Comparison of ENCODE assay signal across 8 cellular contexts in the genomic region with DNA sequence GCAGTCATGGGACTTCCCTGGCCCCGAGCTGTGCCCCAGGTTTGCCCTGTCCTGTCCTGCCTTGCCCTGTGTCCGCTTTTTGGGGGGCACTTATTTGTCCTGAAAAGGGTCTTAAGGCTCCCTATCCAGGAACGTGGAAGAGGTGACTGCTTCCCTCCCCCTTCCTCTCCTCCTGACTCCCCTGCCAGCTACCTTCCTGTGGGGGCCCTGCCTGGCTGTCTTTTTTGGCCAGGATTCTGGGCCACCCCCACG. TPM values are rescaled to one million over a fixed set of nuclear protein-coding genes. Genes with fewer than 3 reads are reported as not detected.
A peak's percentile ranks its signal among the peaks of the same experiment; 100 is the strongest.
DNase-seq lines count a peak whose midpoint lies in the region; ATAC-seq and TF ChIP-seq lines count a peak whose summit lies in the region.

No MANE protein-coding gene starts in this region.

- POLR2A ChIA-PET in A673 (lab: Charles Lee; ENCODE audit: low non-redundant PET), result interaction anchor here (0.6 kb wide), 2 partner anchors 182 to 438 kb away, joined by 5 to 7 read pairs; no protein-coding TSS in a partner anchor

- H3K27me3 Mint-ChIP-seq in mesothelial cell of epicardium (ENCODE audit: low read depth), result peaks cover 5% of the 10 kb centered on the region

- ATAC-seq in mucosa of descending colon (no peak), GM21515 (IDR thresholded peaks at IDR 0.05; ENCODE audit: unreplicated experiment) (no peak)

- no peaks in the 10 kb centered on the region for H3K9me3 Mint-ChIP-seq in mesothelial cell of epicardium

- TF ChIP-seq POLR2A in breast epithelium (IDR thresholded peaks at IDR 0.05), result no peak

- BruUV-seq in A673 (replicated peaks; lab: Mats Ljungman, UMichigan), result no TSS peak

- TF ChIP-seq CTCF in A673 (conservative IDR thresholded peaks at IDR 0.05; ENCODE audit: low read depth, low read length) (no peak), breast epithelium (IDR thresholded peaks at IDR 0.05) (no peak), mesothelial cell of epicardium (IDR thresholded peaks at IDR 0.05; ENCODE audit: unreplicated experiment) (no peak), mucosa of descending colon (IDR thresholded peaks at IDR 0.05) (no peak)

- peak overlapping the region; percentile 99 for H3K27ac ChIP-seq in A673 (ENCODE audit: low read depth, low read length, poor library complexity, severe bottlenecking)
- H3K27ac ChIP-seq in breast epithelium, result peak overlapping the region; percentile 100

- peak overlapping the region; percentile 64 for H3K4me3 ChIP-seq in A673 (ENCODE audit: low read depth, low read length, poor library complexity, severe bottlenecking)
- H3K4me3 ChIP-seq in breast epithelium, result peak overlapping the region; percentile 39 to 65 (median 55)
- no peak overlapping the region for H3K4me3 ChIP-seq in mucosa of descending colon

- H3K4me1 ChIP-seq in A673 (ENCODE audit: insufficient read depth, low read length, poor library complexity, severe bottlenecking), result peaks cover 17% of the 10 kb centered on the region
- H3K4me1 ChIP-seq in breast epithelium, result peaks cover 0 to 19% of the 10 kb centered on the region in 2 donors
- H3K4me1 ChIP-seq in mucosa of descending colon (ENCODE audit: low read depth), result peaks cover 37% of the 10 kb centered on the region

- CTCF ChIA-PET in A673 (lab: Charles Lee), result no interaction called here

- H3K4me3 Mint-ChIP-seq in mesothelial cell of epicardium, result peak overlapping the region; percentile 82

- no peak for TF ChIP-seq RAD21 in Ishikawa (IDR thresholded peaks at IDR 0.05; ENCODE audit: low read depth)

- H3K4me1 Mint-ChIP-seq in mesothelial cell of epicardium, result peaks cover 39% of the 10 kb centered on the region

- intact Hi-C loops in A673 (cut with micrococcal nuclease; ENCODE audit: unreplicated experiment) (no loop called here), breast epithelium (cut with DNase I; ENCODE audit: low total_unique reads) (loop anchor here (5.0 kb wide), 1 partner anchor 61 kb away; no protein-coding TSS in a partner anchor), mucosa of descending colon (cut with DNase I, micrococcal nuclease) (loop anchor here in 1 of 2 donors (5.0 kb wide), 1 partner anchor 56 kb away; no protein-coding TSS in a partner anchor)

- H3K9me3 ChIP-seq in A673 (ENCODE audit: low read depth, low read length, poor library complexity, severe bottlenecking), result no peaks in the 10 kb centered on the region
- H3K9me3 ChIP-seq in breast epithelium, result no peaks in the 10 kb centered on the region
- H3K9me3 ChIP-seq in mucosa of descending colon, result no peaks in the 10 kb centered on the region

- H3K27me3 ChIP-seq in A673 (replicated peaks; ENCODE audit: insufficient read depth, low read depth, low read length, poor library complexity) (no peaks in the 10 kb centered on the region), breast epithelium (no peaks in the 10 kb centered on the region)

- no peaks in the 10 kb centered on the region for H3K36me3 Mint-ChIP-seq in mesothelial cell of epicardium

- H3K27ac Mint-ChIP-seq in mesothelial cell of epicardium, result peak overlapping the region; percentile 98

- TF ChIP-seq EP300 in Ishikawa (IDR thresholded peaks at IDR 0.05; ENCODE audit: borderline replicate concordance), result no peak

- DNase-seq in A673 (ENCODE audit: low spot score) (no peak), breast epithelium (ENCODE audit: low spot score in 2 of 2) (no peak), mesothelial cell of epicardium (ENCODE audit: low spot score in 2 of 2, unreplicated experiment in 2 of 2) (no peak), mucosa of descending colon (no peak), HK-2 (ENCODE audit: unreplicated experiment) (no peak), NCI-H187 treated with DMSO at 0.1 percent for 48 hours (lab: John Stamatoyannopoulos, UW) (no peak)

- H3K36me3 ChIP-seq in A673 (ENCODE audit: insufficient read depth, low read length, poor library complexity, severe bottlenecking) (no peaks in the 10 kb centered on the region), breast epithelium (no peaks in the 10 kb centered on the region), mucosa of descending colon (ENCODE audit: low read depth) (peaks cover 3% of the 10 kb centered on the region)

TF ChIP-seq in Ishikawa, 13 proteins besides CTCF, POLR2A, EP300 and RAD21:
- TF ChIP-seq FOXM1 (IDR thresholded peaks at IDR 0.05; ENCODE audit: borderline replicate concordance, low read depth), result no peak
- TF ChIP-seq, protein P1, sequence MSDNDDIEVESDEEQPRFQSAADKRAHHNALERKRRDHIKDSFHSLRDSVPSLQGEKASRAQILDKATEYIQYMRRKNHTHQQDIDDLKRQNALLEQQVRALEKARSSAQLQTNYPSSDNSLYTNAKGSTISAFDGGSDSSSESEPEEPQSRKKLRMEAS (IDR thresholded peaks at IDR 0.05), result 0 out of 2 replicates have a peak, but pooled peaks have one; percentile 5
- TF ChIP-seq, protein P2, sequence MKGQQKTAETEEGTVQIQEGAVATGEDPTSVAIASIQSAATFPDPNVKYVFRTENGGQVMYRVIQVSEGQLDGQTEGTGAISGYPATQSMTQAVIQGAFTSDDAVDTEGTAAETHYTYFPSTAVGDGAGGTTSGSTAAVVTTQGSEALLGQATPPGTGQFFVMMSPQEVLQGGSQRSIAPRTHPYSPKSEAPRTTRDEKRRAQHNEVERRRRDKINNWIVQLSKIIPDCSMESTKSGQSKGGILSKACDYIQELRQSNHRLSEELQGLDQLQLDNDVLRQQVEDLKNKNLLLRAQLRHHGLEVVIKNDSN (IDR thresholded peaks at IDR 0.05), result no peak
TF ChIP-seq in Ishikawa: peak in this region for 1.

RNA-seq across cellular contexts. Expression of a gene that starts 6.5 kb away (rescaled TPM):
- 0.34 and 1.0 TPM in 2 replicates for total RNA-seq in A673 (2021)
- 100 to 1,000 TPM; 129 to 223 (median 206) TPM for total RNA-seq in breast epithelium
- 3.4 to 3.7 TPM (median 3.6 TPM) in 3 replicates for total RNA-seq in mesothelial cell of epicardium
- 100 to 1,000 TPM in 1 of 3 donors, 10 to 100 TPM in 2; 29.5 to 104 (median 45.4) TPM for total RNA-seq in mucosa of descending colon
